Comparison of ENCODE assay signal across 14 cellular contexts in the genomic region with DNA sequence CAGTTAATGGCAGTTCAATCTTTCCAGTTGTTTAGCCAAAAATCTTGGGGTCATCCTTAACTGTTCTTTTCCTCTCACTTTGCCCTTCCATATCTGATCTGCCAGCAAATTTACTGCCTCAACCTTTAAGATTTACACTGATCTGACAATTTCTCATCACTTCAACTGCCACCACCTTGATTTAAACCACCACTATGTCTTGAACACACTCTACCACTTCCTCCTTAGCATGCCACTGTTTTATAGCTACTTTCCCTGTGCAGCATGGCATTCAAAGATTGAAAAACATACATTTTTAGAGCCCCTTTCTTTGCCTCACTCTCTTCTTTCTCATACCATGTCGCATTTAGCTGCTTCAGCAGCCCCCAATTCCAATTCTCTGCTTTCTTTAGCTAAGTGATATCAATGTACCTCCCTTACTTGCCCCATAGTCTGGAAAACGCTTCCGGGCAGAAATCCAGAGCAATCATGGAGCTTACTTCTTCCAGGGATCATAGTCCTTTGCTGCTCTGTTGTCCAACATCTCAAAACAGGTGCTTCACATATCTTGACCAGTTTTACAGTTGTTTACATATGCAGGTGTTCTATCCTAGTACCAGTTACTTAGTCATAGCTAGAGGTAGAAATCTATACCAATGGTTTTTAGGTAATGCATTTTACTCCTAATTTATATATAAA. TPM values are rescaled to one million over a fixed set of nuclear protein-coding genes. Genes with fewer than 3 reads are reported as not detected.
A peak's percentile ranks its signal among the peaks of the same experiment; 100 is the strongest.
DNase-seq lines count a peak whose midpoint lies in the region; ATAC-seq and TF ChIP-seq lines count a peak whose summit lies in the region.
"Had no signal": no experiment of that assay in that cellular context is flagged by ENCODE, and none has a peak within 500 bp of the region (broad histone marks: within the 10 kb centered on the region; RNA-seq: fewer than 3 reads in every experiment).

No MANE protein-coding gene starts in this region.

- H3K4me3 Mint-ChIP-seq in natural killer cell treated with Interleukin-12 subunit alpha and Interleukin-12 subunit beta and Interleukin-15 and Interleukin-18, amount 100 ng/mL, for 72 hours = peak overlapping the region; percentile 70
- H3K4me3 Mint-ChIP-seq: neural progenitor cell had no signal

- peak overlapping the region; percentile 81 to 82 for H3K27ac Mint-ChIP-seq in natural killer cell treated with Interleukin-12 subunit alpha and Interleukin-12 subunit beta and Interleukin-15 and Interleukin-18, amount 100 ng/mL, for 72 hours
- H3K27ac Mint-ChIP-seq: neural progenitor cell had no signal

- H3K4me2 ChIP-seq in MM.1S (ENCODE audit: low read depth, low read length) = peak overlapping the region; percentile 38
- H3K4me2 ChIP-seq: neural progenitor cell, PC-9 had no signal

- H3K9me2 ChIP-seq in MM.1S (replicated peaks; ENCODE audit: insufficient read depth, low read length) = no peaks in the 10 kb centered on the region

- H3K9me3 ChIP-seq in MM.1S (replicated peaks; ENCODE audit: insufficient read depth, low read length) = no peaks in the 10 kb centered on the region
- H3K9me3 ChIP-seq: thyroid gland had no signal

- no peak for TF ChIP-seq CTCF in MM.1S (IDR thresholded peaks at IDR 0.05; ENCODE audit: low read length)

- intact Hi-C loops in head of caudate nucleus (cut with DNase I) = no loop called here

- DNase-seq in NOMO-1 treated with DMSO at 0.1 percent for 48 hours (lab: John Stamatoyannopoulos, UW; ENCODE audit: unreplicated experiment) (peak; percentile 27), NOMO-1 treated with dmso at 0.1 percent for 144 hours (lab: John Stamatoyannopoulos, UW; ENCODE audit: unreplicated experiment) (no peak), MM.1S (no peak), head of caudate nucleus (no peak), AG08396 (ENCODE audit: low spot score) (no peak)
- DNase-seq in natural killer cell treated with Interleukin-12 subunit alpha and Interleukin-12 subunit beta and Interleukin-15 and Interleukin-18, amount 100 ng/mL, for 72 hours (ENCODE audit: low spot score) = no peak
- DNase-seq: aorta; NCI-H187 treated with DMSO at 0.1 percent for 48 hours; PC-9; stimulated activated CD4-positive, alpha-beta T cell treated with anti-CD3 and anti-CD28 coated beads, Interleukin-1b, Interleukin-23, amount 100 ng/mL, for 48 hours; thyroid gland had no signal

- no peak overlapping the region for H3K9ac ChIP-seq in MM.1S (ENCODE audit: low read length)
- H3K9ac ChIP-seq: neural progenitor cell had no signal

- H3K79me2 ChIP-seq in MM.1S (ENCODE audit: low read length) = no peaks in the 10 kb centered on the region

- peak overlapping the region; percentile 33 for H2AFZ ChIP-seq in MM.1S (ENCODE audit: low read length)
- H2AFZ ChIP-seq: neural progenitor cell, PC-9 had no signal

- peak overlapping the region; percentile 25; the same call in 1 of the 2 replicates for H3K27ac ChIP-seq in MM.1S (ENCODE audit: low read length)
- H3K27ac ChIP-seq: neural progenitor cell, PC-9, thyroid gland had no signal

- ATAC-seq in HG02588 (IDR thresholded peaks at IDR 0.05; ENCODE audit: unreplicated experiment) = peak; percentile 28
- peak in 1 of 2 donors; percentile 74 for ATAC-seq in natural killer cell treated with Interleukin-12 subunit alpha and Interleukin-12 subunit beta and Interleukin-15 and Interleukin-18, amount 100 ng/mL, for 72 hours
- ATAC-seq in GM19324 (IDR thresholded peaks at IDR 0.05; ENCODE audit: low FRiP score, unreplicated experiment) = no peak

- peaks cover 9% of the 10 kb centered on the region for H3K4me1 ChIP-seq in MM.1S (ENCODE audit: low read length)
- H3K4me1 ChIP-seq: neural progenitor cell, thyroid gland had no signal

- peaks cover 46% of the 10 kb centered on the region for H3K36me3 Mint-ChIP-seq in natural killer cell treated with Interleukin-12 subunit alpha and Interleukin-12 subunit beta and Interleukin-15 and Interleukin-18, amount 100 ng/mL, for 72 hours

- H3K27me3 ChIP-seq in MM.1S (replicated peaks; ENCODE audit: insufficient read depth, low read length) = no peaks in the 10 kb centered on the region
- H3K27me3 ChIP-seq: neural progenitor cell, thyroid gland had no signal

- peaks cover 10 to 36% of the 10 kb centered on the region in 2 donors for H3K4me1 Mint-ChIP-seq in natural killer cell treated with Interleukin-12 subunit alpha and Interleukin-12 subunit beta and Interleukin-15 and Interleukin-18, amount 100 ng/mL, for 72 hours (ENCODE audit: low read depth in 2 of 2)
- H3K4me1 Mint-ChIP-seq: neural progenitor cell had no signal

- H3F3A ChIP-seq in MM.1S (ENCODE audit: insufficient read depth, low read length) = 0 out of 2 replicates have a peak, but pooled peaks cover 6% of the 10 kb centered on the region

- no peaks in the 10 kb centered on the region for H3K36me3 ChIP-seq in MM.1S (replicated peaks; ENCODE audit: insufficient read depth, low read length)
- H3K36me3 ChIP-seq: thyroid gland had no signal

- H3K9me3 Mint-ChIP-seq in natural killer cell treated with Interleukin-12 subunit alpha and Interleukin-12 subunit beta and Interleukin-15 and Interleukin-18, amount 100 ng/mL, for 72 hours = no peaks in the 10 kb centered on the region

- no peaks in the 10 kb centered on the region for H4K20me1 ChIP-seq in MM.1S (ENCODE audit: insufficient read depth, low read length)

- H3K4me3 ChIP-seq in MM.1S (ENCODE audit: low read length) = no peak overlapping the region
- H3K4me3 ChIP-seq: neural progenitor cell, PC-9, thyroid gland had no signal

- H3K27me3 Mint-ChIP-seq in natural killer cell treated with Interleukin-12 subunit alpha and Interleukin-12 subunit beta and Interleukin-15 and Interleukin-18, amount 100 ng/mL, for 72 hours = no peaks in the 10 kb centered on the region

RNA-seq across cellular contexts. Expression of a gene that starts 10.9 kb away (rescaled TPM):
- 10 to 100 TPM; 11.6 to 65.0 TPM for total RNA-seq in natural killer cell treated with Interleukin-12 subunit alpha and Interleukin-12 subunit beta and Interleukin-15 and Interleukin-18, amount 100 ng/mL, for 72 hours
